30 cellular contexts compared by ENCODE assay signal in the genomic region with DNA sequence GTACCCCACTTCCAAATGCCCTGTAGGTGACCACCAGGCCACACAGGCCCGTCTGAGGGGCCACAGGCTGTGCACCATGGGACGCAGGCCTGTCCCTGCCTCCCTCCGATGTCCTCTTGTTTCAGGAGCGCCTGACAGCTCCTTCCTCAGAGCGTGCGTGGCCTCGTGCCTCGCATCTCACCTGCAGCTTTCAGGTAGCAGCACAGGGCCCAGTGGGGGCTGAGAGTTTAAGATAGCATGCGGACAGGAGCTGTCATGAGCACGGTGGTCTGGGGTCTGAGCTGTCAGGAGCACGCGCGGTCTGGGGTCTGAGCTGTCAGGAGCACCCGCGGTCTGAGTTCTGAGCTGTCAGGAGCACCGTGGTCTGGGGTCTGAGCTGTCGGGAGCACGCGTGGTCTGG.
"Had no signal": no experiment of that assay in that cellular context is flagged by ENCODE, and none has a peak within 500 bp of the region (broad histone marks: within the 10 kb centered on the region; RNA-seq: fewer than 3 reads in every experiment).

No MANE protein-coding gene starts in this region.

- H3K9ac ChIP-seq: neural progenitor cell had no signal

- ATAC-seq: esophagus mucosa; foreskin keratinocyte; heart right ventricle; left ventricle myocardium superior; lower lobe of right lung; mucosa of descending colon; natural killer cell treated with Interleukin-12 subunit alpha and Interleukin-12 subunit beta and Interleukin-15 and Interleukin-18, amount 100 ng/mL, for 72 hours; stimulated activated effector memory CD8-positive, alpha-beta T cell treated with anti-CD3 and anti-CD28 coated beads, Interleukin-12 subunit alpha, Interleukin-12 subunit beta, amount 100 ng/mL, for 72 hours; stimulated activated naive CD8-positive, alpha-beta T cell treated with anti-CD3 and anti-CD28 coated beads, Interleukin-15, Interleukin-2, amounts not matched to agents 100 U/mL and 50 U/mL, for 24 hours; upper lobe of right lung had no signal

- H3K4me1 ChIP-seq: foreskin keratinocyte, neural progenitor cell had no signal

- H3K27ac ChIP-seq: epithelial cell of prostate, foreskin keratinocyte, heart right ventricle, lower lobe of right lung, neural progenitor cell, prostate gland, right atrium auricular region, thoracic aorta, tibial nerve, upper lobe of right lung had no signal

- H3K4me3 ChIP-seq: heart right ventricle, lower lobe of right lung, mucosa of descending colon, neural progenitor cell, prostate gland, right atrium auricular region, sigmoid colon, thoracic aorta, tibial nerve, upper lobe of right lung, uterus had no signal

- H3K27ac Mint-ChIP-seq: immature natural killer cell; natural killer cell treated with Interleukin-12 subunit alpha and Interleukin-12 subunit beta and Interleukin-15 and Interleukin-18, amount 100 ng/mL, for 72 hours; stimulated activated effector memory CD8-positive, alpha-beta T cell treated with anti-CD3 and anti-CD28 coated beads, Interleukin-12 subunit alpha, Interleukin-12 subunit beta, amount 100 ng/mL, for 72 hours had no signal

- H3K27me3 ChIP-seq: foreskin keratinocyte, heart right ventricle, neural progenitor cell, right atrium auricular region, sigmoid colon, tibial nerve, upper lobe of right lung, uterus had no signal

- DNase-seq: effector CD8-positive, alpha-beta T cell; endodermal cell; foreskin keratinocyte; glutamatergic neuron; heart right ventricle; hippocampal formation; immature natural killer cell; left ventricle myocardium superior; lower lobe of right lung; mucosa of descending colon; naive B cell; nucleus accumbens; sigmoid colon; stimulated activated CD4-positive, alpha-beta T cell treated with anti-CD3 and anti-CD28 coated beads, Interleukin-2, amount 100 ng/mL, for 24 hours; stimulated activated CD4-positive, alpha-beta T cell treated with anti-CD3 and anti-CD28 coated beads, Interleukin-4, amount 100 ng/mL, for 24 hours; stimulated activated naive CD8-positive, alpha-beta T cell treated with anti-CD3 and anti-CD28 coated beads, Interleukin-15, Interleukin-2, amounts not matched to agents 100 U/mL and 50 U/mL, for 24 hours; substantia nigra; upper lobe of right lung; uterus had no signal

- H3K9me3 ChIP-seq: heart right ventricle, lower lobe of right lung, mucosa of descending colon, prostate gland, right atrium auricular region, sigmoid colon, thoracic aorta, tibial nerve, upper lobe of right lung, uterus had no signal

- H3K36me3 ChIP-seq: neural progenitor cell, uterus had no signal

- H3K4me2 ChIP-seq: neural progenitor cell had no signal

- H3K36me3 Mint-ChIP-seq: immature natural killer cell; natural killer cell treated with Interleukin-12 subunit alpha and Interleukin-12 subunit beta and Interleukin-15 and Interleukin-18, amount 100 ng/mL, for 72 hours; stimulated activated effector memory CD8-positive, alpha-beta T cell treated with anti-CD3 and anti-CD28 coated beads, Interleukin-12 subunit alpha, Interleukin-12 subunit beta, amount 100 ng/mL, for 72 hours had no signal

- H3K27me3 Mint-ChIP-seq: naive B cell; natural killer cell treated with Interleukin-12 subunit alpha and Interleukin-12 subunit beta and Interleukin-15 and Interleukin-18, amount 100 ng/mL, for 72 hours had no signal

- H3K4me3 Mint-ChIP-seq: endodermal cell; immature natural killer cell; naive B cell; natural killer cell treated with Interleukin-12 subunit alpha and Interleukin-12 subunit beta and Interleukin-15 and Interleukin-18, amount 100 ng/mL, for 72 hours; neural progenitor cell; stimulated activated effector memory CD8-positive, alpha-beta T cell treated with anti-CD3 and anti-CD28 coated beads, Interleukin-12 subunit alpha, Interleukin-12 subunit beta, amount 100 ng/mL, for 72 hours had no signal

- H3K4me1 Mint-ChIP-seq: immature natural killer cell; stimulated activated effector memory CD8-positive, alpha-beta T cell treated with anti-CD3 and anti-CD28 coated beads, Interleukin-12 subunit alpha, Interleukin-12 subunit beta, amount 100 ng/mL, for 72 hours had no signal

- H3K9me3 Mint-ChIP-seq: endodermal cell; immature natural killer cell; natural killer cell treated with Interleukin-12 subunit alpha and Interleukin-12 subunit beta and Interleukin-15 and Interleukin-18, amount 100 ng/mL, for 72 hours; neural progenitor cell; stimulated activated effector memory CD8-positive, alpha-beta T cell treated with anti-CD3 and anti-CD28 coated beads, Interleukin-12 subunit alpha, Interleukin-12 subunit beta, amount 100 ng/mL, for 72 hours had no signal

- H2AFZ ChIP-seq: neural progenitor cell had no signal

- FAIRE-seq: colon, keratinocyte had no signal
